8 cellular contexts compared by ENCODE assay signal in genomic region chr4:9762823-9763475, GRCh38. TPM values are rescaled to one million over a fixed set of nuclear protein-coding genes. Genes with fewer than 3 reads are reported as not detected.
DNase-seq lines count a peak whose midpoint lies in the region; ATAC-seq and TF ChIP-seq lines count a peak whose summit lies in the region.

No MANE protein-coding gene starts in this region.

- no peaks in the 10 kb centered on the region for H3K36me3 Mint-ChIP-seq in CD4-positive, alpha-beta T cell (ENCODE audit: low read depth)
- H3K36me3 Mint-ChIP-seq in activated T-cell treated with anti-CD3 and anti-CD28 coated beads, Interleukin-2, amount 50 U/mL, for 24 hours (ENCODE audit: low read depth): no peaks in the 10 kb centered on the region

- POLR2A ChIA-PET in CD4-positive, alpha-beta T cell (lab: Charles Lee): no interaction called here

- CTCF ChIA-PET in CD4-positive, alpha-beta T cell (lab: Charles Lee): no interaction called here

- no peak overlapping the region for H3K27ac Mint-ChIP-seq in CD4-positive, alpha-beta T cell
- no peak overlapping the region for H3K27ac Mint-ChIP-seq in activated T-cell treated with anti-CD3 and anti-CD28 coated beads, Interleukin-2, amount 50 U/mL, for 24 hours

- no peaks in the 10 kb centered on the region for H3K4me1 Mint-ChIP-seq in CD4-positive, alpha-beta T cell (ENCODE audit: low read depth)
- no peaks in the 10 kb centered on the region for H3K4me1 Mint-ChIP-seq in activated T-cell treated with anti-CD3 and anti-CD28 coated beads, Interleukin-2, amount 50 U/mL, for 24 hours (ENCODE audit: low read depth)

- no peaks in the 10 kb centered on the region for H3K9me3 ChIP-seq in CD4-positive, alpha-beta T cell (ENCODE audit: control insufficient read depth, low read length)

- H3K27ac ChIP-seq in CD4-positive, alpha-beta T cell (ENCODE audit: low read depth, low read length): no peak overlapping the region

- peaks cover 20% of the 10 kb centered on the region for H3K27me3 Mint-ChIP-seq in CD4-positive, alpha-beta T cell
- peaks cover 31% of the 10 kb centered on the region for H3K27me3 Mint-ChIP-seq in activated T-cell treated with anti-CD3 and anti-CD28 coated beads, Interleukin-2, amount 50 U/mL, for 24 hours

- intact Hi-C loops in CD4-positive, alpha-beta T cell (cut with DNase I, micrococcal nuclease): loop anchor here (1.0 to 5.0 kb wide), 4 partner anchors 256 to 1659 kb away; no protein-coding TSS in a partner anchor
- intact Hi-C loops in head of caudate nucleus (cut with DNase I): loop anchor here (5.0 kb wide), 2 partner anchors 254 to 299 kb away; no protein-coding TSS in a partner anchor

- peak in 2 of 10 experiments; percentile 15 to 21 for DNase-seq in CD4-positive, alpha-beta T cell
- DNase-seq in GM20000 (ENCODE audit: low spot score) (peak; percentile 76), NCI-H2171 (lab: John Stamatoyannopoulos, UW) (peak; percentile 28), head of caudate nucleus (peak in 40 of 42 donors; percentile 37 to 87 (median 70)), renal cortical epithelial cell (ENCODE audit: low read depth) (peak; percentile 68), OCI-M2 (lab: John Stamatoyannopoulos, UW; ENCODE audit: unreplicated experiment) (no peak)
- peak; percentile 36 for DNase-seq in activated T-cell treated with anti-CD3 and anti-CD28 coated beads, Interleukin-2, amount 50 U/mL, for 24 hours

- no peaks in the 10 kb centered on the region for H3K27me3 ChIP-seq in CD4-positive, alpha-beta T cell (ENCODE audit: control insufficient read depth, insufficient read depth, low read length)

- H3K9me3 Mint-ChIP-seq in CD4-positive, alpha-beta T cell: no peaks in the 10 kb centered on the region
- no peaks in the 10 kb centered on the region for H3K9me3 Mint-ChIP-seq in activated T-cell treated with anti-CD3 and anti-CD28 coated beads, Interleukin-2, amount 50 U/mL, for 24 hours

- ATAC-seq in CD4-positive, alpha-beta T cell (ENCODE audit: poor library complexity): no peak
- ATAC-seq in HG03457 (IDR thresholded peaks at IDR 0.05; ENCODE audit: unreplicated experiment): no peak

- peak; percentile 34 for TF ChIP-seq CTCF in CD4-positive, alpha-beta T cell (IDR thresholded peaks at IDR 0.05)
- TF ChIP-seq CTCF in GM20000 (IDR thresholded peaks at IDR 0.05; ENCODE audit: extremely low read depth, missing control alignments): peak; percentile 73

- no peak overlapping the region for H3K4me3 Mint-ChIP-seq in CD4-positive, alpha-beta T cell
- no peak overlapping the region for H3K4me3 Mint-ChIP-seq in activated T-cell treated with anti-CD3 and anti-CD28 coated beads, Interleukin-2, amount 50 U/mL, for 24 hours

RNA-seq across cellular contexts. Expression of gene DRD5, which starts 18.5 kb away (rescaled TPM):
- total RNA-seq in CD4-positive, alpha-beta T cell: not detected
- not detected in 2 replicates for total RNA-seq in renal cortical epithelial cell
